Comparison of ENCODE assay signal across 1 cellular context in the genomic region with DNA sequence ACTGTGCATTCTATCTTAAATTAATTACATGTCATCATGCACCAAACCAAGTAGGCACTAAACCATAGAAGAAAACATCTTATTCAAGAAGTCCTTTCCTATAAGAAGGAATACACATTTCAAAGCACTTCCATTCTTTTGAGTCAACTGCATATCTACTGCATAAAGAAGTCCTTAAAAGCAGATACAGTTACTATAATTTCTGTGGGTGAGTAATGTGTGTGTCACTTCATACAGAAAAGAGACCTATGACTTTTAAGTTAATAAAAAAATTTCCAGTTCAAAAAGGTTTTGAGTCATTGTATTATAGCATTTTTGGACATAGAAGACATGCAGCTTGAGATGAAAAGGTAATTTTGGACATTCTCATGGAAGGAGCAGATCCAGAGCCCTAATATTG.
TF ChIP-seq lines count a peak whose summit lies in the region.

No MANE protein-coding gene starts in this region.

TF ChIP-seq in SK-N-SH, 30 proteins besides CTCF, POLR2A, EP300 and RAD21:
- TF ChIP-seq, protein P1, sequence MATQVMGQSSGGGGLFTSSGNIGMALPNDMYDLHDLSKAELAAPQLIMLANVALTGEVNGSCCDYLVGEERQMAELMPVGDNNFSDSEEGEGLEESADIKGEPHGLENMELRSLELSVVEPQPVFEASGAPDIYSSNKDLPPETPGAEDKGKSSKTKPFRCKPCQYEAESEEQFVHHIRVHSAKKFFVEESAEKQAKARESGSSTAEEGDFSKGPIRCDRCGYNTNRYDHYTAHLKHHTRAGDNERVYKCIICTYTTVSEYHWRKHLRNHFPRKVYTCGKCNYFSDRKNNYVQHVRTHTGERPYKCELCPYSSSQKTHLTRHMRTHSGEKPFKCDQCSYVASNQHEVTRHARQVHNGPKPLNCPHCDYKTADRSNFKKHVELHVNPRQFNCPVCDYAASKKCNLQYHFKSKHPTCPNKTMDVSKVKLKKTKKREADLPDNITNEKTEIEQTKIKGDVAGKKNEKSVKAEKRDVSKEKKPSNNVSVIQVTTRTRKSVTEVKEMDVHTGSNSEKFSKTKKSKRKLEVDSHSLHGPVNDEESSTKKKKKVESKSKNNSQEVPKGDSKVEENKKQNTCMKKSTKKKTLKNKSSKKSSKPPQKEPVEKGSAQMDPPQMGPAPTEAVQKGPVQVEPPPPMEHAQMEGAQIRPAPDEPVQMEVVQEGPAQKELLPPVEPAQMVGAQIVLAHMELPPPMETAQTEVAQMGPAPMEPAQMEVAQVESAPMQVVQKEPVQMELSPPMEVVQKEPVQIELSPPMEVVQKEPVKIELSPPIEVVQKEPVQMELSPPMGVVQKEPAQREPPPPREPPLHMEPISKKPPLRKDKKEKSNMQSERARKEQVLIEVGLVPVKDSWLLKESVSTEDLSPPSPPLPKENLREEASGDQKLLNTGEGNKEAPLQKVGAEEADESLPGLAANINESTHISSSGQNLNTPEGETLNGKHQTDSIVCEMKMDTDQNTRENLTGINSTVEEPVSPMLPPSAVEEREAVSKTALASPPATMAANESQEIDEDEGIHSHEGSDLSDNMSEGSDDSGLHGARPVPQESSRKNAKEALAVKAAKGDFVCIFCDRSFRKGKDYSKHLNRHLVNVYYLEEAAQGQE (IDR thresholded peaks at IDR 0.05; ENCODE audit: low read depth, low read length) = no peak
- TF ChIP-seq TCF12 (IDR thresholded peaks at IDR 0.05) (peak; percentile 8; the same call in 1 of the 2 replicates), FOSL2 (IDR thresholded peaks at IDR 0.05; ENCODE audit: borderline replicate concordance, low read depth) (0 out of 2 replicates have a peak, but pooled peaks have one; percentile 42)
